ENCODE assay signal across 24 cellular contexts in genomic region chr11:19472679-19473078, GRCh38.
DNase-seq lines count a peak whose midpoint lies in the region; ATAC-seq and TF ChIP-seq lines count a peak whose summit lies in the region.
"Had no signal": no experiment of that assay in that cellular context is flagged by ENCODE, and none has a peak within 500 bp of the region (broad histone marks: within the 10 kb centered on the region; RNA-seq: fewer than 3 reads in every experiment).

No MANE protein-coding gene starts in this region.

- no peak overlapping the region for H3K4me3 ChIP-seq in cardiac fibroblast (replicated peaks in 1 of 2; ENCODE audit: low read depth in 2 of 2, low read length in 2 of 2)
- H3K4me3 ChIP-seq: coronary artery, lower lobe of right lung, pancreas, Peyer's patch, thoracic aorta, vagina had no signal

- peak; percentile 45 for ATAC-seq in GM21360 (IDR thresholded peaks at IDR 0.05; ENCODE audit: unreplicated experiment)
- ATAC-seq in HG03460 (IDR thresholded peaks at IDR 0.05; ENCODE audit: unreplicated experiment): no peak
- ATAC-seq: activated T-cell treated with anti-CD3 and anti-CD28 coated beads, Interleukin-2, amount 50 U/mL, for 4 hours; lower lobe of right lung; pancreas; right cardiac atrium had no signal

- DNase-seq in NCI-H1694 (lab: John Stamatoyannopoulos, UW) (peak; percentile 10), cardiac fibroblast (ENCODE audit: low read depth in 2 of 2) (peak; percentile 48 to 50), medulla oblongata (ENCODE audit: extremely low spot score) (peak; percentile 12), COR-L47 (lab: John Stamatoyannopoulos, UW) (no peak)
- DNase-seq in activated naive CD4-positive, alpha-beta T cell treated with anti-CD3 and anti-CD28 coated beads, Interleukin-2, amount 50 U/mL, for 16 hours: no peak
- DNase-seq: activated CD8-positive, alpha-beta memory T cell treated with anti-CD3 and anti-CD28 coated beads for 24 hours; activated naive CD4-positive, alpha-beta T cell treated with Interleukin-2 at 50 U/mL for 16 hours; activated T-cell treated with anti-CD3 and anti-CD28 coated beads, Interleukin-2, amount 50 U/mL, for 4 hours; amniotic stem cell; GOT3; KBM-7; kidney; lower lobe of right lung; NCI-H146; NK-92 treated with Interleukin-12 subunit alpha and Interleukin-12 subunit beta, amount 100 ng/mL, for 24 hours; pancreas; Peyer's patch; right cardiac atrium; stimulated activated naive CD4-positive, alpha-beta T cell treated with Interleukin-2 at 50 U/mL for 16 hours had no signal

- TF ChIP-seq CTCF in cardiac fibroblast (IDR thresholded peaks at IDR 0.05; ENCODE audit: low read depth, low read length): no peak

Comparison
In these comparisons a context has a peak if more than half of its experiments do, and no peak if none do; other contexts are left out.
1. DNase-seq: peak in NCI-H1694 (single experiment), cardiac fibroblast (2 of 2) and medulla oblongata (single experiment); none in COR-L47 (single experiment) and activated naive CD4-positive, alpha-beta T cell treated with anti-CD3 and anti-CD28 coated beads, Interleukin-2, amount 50 U/mL, for 16 hours (single experiment).